1 cellular context compared by ENCODE assay signal in genomic region chr16:84593825-84594724, GRCh38.
TF ChIP-seq lines count a peak whose summit lies in the region.

No MANE protein-coding gene starts in this region.

TF ChIP-seq in K562, 482 proteins besides CTCF, POLR2A, EP300 and RAD21 (continued from another document and continues in another):
- TF ChIP-seq, protein P1, sequence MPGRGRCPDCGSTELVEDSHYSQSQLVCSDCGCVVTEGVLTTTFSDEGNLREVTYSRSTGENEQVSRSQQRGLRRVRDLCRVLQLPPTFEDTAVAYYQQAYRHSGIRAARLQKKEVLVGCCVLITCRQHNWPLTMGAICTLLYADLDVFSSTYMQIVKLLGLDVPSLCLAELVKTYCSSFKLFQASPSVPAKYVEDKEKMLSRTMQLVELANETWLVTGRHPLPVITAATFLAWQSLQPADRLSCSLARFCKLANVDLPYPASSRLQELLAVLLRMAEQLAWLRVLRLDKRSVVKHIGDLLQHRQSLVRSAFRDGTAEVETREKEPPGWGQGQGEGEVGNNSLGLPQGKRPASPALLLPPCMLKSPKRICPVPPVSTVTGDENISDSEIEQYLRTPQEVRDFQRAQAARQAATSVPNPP (IDR thresholded peaks at IDR 0.05; ENCODE audit: borderline replicate concordance, insufficient read depth, insufficient read length) = no peak
- peak; percentile 92 for TF ChIP-seq SMAD4 (CRISPR knock-in tag; conservative IDR thresholded peaks at IDR 0.05)
- no peak for TF ChIP-seq ZC3H4 (CRISPR knock-in tag; IDR thresholded peaks at IDR 0.05; ENCODE audit: borderline replicate concordance)
- TF ChIP-seq, protein P2, sequence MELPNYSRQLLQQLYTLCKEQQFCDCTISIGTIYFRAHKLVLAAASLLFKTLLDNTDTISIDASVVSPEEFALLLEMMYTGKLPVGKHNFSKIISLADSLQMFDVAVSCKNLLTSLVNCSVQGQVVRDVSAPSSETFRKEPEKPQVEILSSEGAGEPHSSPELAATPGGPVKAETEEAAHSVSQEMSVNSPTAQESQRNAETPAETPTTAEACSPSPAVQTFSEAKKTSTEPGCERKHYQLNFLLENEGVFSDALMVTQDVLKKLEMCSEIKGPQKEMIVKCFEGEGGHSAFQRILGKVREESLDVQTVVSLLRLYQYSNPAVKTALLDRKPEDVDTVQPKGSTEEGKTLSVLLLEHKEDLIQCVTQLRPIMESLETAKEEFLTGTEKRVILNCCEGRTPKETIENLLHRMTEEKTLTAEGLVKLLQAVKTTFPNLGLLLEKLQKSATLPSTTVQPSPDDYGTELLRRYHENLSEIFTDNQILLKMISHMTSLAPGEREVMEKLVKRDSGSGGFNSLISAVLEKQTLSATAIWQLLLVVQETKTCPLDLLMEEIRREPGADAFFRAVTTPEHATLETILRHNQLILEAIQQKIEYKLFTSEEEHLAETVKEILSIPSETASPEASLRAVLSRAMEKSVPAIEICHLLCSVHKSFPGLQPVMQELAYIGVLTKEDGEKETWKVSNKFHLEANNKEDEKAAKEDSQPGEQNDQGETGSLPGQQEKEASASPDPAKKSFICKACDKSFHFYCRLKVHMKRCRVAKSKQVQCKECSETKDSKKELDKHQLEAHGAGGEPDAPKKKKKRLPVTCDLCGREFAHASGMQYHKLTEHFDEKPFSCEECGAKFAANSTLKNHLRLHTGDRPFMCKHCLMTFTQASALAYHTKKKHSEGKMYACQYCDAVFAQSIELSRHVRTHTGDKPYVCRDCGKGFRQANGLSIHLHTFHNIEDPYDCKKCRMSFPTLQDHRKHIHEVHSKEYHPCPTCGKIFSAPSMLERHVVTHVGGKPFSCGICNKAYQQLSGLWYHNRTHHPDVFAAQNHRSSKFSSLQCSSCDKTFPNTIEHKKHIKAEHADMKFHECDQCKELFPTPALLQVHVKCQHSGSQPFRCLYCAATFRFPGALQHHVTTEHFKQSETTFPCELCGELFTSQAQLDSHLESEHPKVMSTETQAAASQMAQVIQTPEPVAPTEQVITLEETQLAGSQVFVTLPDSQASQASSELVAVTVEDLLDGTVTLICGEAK (IDR thresholded peaks at IDR 0.05) = peak; percentile 53
- TF ChIP-seq, protein P2 (CRISPR knock-in tag; IDR thresholded peaks at IDR 0.05) = no peak
- TF ChIP-seq ZNF197 (CRISPR knock-in tag; IDR thresholded peaks at IDR 0.05; ENCODE audit: low read depth) = peak; percentile 88
- peak; percentile 28; the same call in 1 of the 2 replicates for TF ChIP-seq ZNF583 (CRISPR knock-in tag; IDR thresholded peaks at IDR 0.05)
- TF ChIP-seq HINFP (tag; conservative IDR thresholded peaks at IDR 0.05; ENCODE audit: low read depth) = no peak
- no peak for TF ChIP-seq ZNF140 (CRISPR knock-in tag; IDR thresholded peaks at IDR 0.05)
- TF ChIP-seq ZBTB12 (CRISPR knock-in tag; IDR thresholded peaks at IDR 0.05) = no peak
- TF ChIP-seq ARID1B (IDR thresholded peaks at IDR 0.05) = peak; percentile 91
- TF ChIP-seq PHF21A (IDR thresholded peaks at IDR 0.05; ENCODE audit: borderline replicate concordance, low read depth) = no peak
- no peak for TF ChIP-seq XRCC4 (IDR thresholded peaks at IDR 0.05; ENCODE audit: extremely low read depth, insufficient read depth, insufficient read length)
- no peak for TF ChIP-seq BRCA1 (IDR thresholded peaks at IDR 0.05)
- TF ChIP-seq BRCA1 (CRISPR knock-in tag; IDR thresholded peaks at IDR 0.05) = no peak
- no peak for TF ChIP-seq SREBF1 (IDR thresholded peaks at IDR 0.05; ENCODE audit: borderline replicate concordance, low read depth, low read length)
- no peak for TF ChIP-seq PHTF2 (CRISPR knock-in tag; IDR thresholded peaks at IDR 0.05)
- TF ChIP-seq TFAP4 (CRISPR knock-in tag; IDR thresholded peaks at IDR 0.05; ENCODE audit: borderline replicate concordance) = peak; percentile 84
- TF ChIP-seq U2AF2 (optimal IDR thresholded peaks at IDR 0.05; ENCODE audit: low read depth, low read length) = no peak
- TF ChIP-seq, protein P3, sequence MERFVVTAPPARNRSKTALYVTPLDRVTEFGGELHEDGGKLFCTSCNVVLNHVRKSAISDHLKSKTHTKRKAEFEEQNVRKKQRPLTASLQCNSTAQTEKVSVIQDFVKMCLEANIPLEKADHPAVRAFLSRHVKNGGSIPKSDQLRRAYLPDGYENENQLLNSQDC (CRISPR knock-in tag; IDR thresholded peaks at IDR 0.05) = no peak
- TF ChIP-seq PURB (CRISPR knock-in tag; IDR thresholded peaks at IDR 0.05; ENCODE audit: low read depth) = no peak
- TF ChIP-seq DIDO1 (tag; IDR thresholded peaks at IDR 0.05; ENCODE audit: low read depth) = 0 out of 2 replicates have a peak, but pooled peaks have one; percentile 62
- TF ChIP-seq MTA3 (IDR thresholded peaks at IDR 0.05; ENCODE audit: borderline replicate concordance) = peak; percentile 92; the same call in 1 of the 2 replicates
- TF ChIP-seq ZBTB26 (CRISPR knock-in tag; IDR thresholded peaks at IDR 0.05) = no peak
- TF ChIP-seq, protein P4, sequence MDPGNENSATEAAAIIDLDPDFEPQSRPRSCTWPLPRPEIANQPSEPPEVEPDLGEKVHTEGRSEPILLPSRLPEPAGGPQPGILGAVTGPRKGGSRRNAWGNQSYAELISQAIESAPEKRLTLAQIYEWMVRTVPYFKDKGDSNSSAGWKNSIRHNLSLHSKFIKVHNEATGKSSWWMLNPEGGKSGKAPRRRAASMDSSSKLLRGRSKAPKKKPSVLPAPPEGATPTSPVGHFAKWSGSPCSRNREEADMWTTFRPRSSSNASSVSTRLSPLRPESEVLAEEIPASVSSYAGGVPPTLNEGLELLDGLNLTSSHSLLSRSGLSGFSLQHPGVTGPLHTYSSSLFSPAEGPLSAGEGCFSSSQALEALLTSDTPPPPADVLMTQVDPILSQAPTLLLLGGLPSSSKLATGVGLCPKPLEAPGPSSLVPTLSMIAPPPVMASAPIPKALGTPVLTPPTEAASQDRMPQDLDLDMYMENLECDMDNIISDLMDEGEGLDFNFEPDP (CRISPR knock-in tag; IDR thresholded peaks at IDR 0.05) = no peak
- peak; percentile 70 for TF ChIP-seq GABPA (tag; conservative IDR thresholded peaks at IDR 0.05; ENCODE audit: low read depth)
- no peak for TF ChIP-seq E2F1 (CRISPR knock-in tag; IDR thresholded peaks at IDR 0.05)
- no peak for TF ChIP-seq CBX5 (IDR thresholded peaks at IDR 0.05; ENCODE audit: borderline replicate concordance, low read depth)
- peak; percentile 80 for TF ChIP-seq CBFA2T3 (IDR thresholded peaks at IDR 0.05)
- TF ChIP-seq, protein P5, sequence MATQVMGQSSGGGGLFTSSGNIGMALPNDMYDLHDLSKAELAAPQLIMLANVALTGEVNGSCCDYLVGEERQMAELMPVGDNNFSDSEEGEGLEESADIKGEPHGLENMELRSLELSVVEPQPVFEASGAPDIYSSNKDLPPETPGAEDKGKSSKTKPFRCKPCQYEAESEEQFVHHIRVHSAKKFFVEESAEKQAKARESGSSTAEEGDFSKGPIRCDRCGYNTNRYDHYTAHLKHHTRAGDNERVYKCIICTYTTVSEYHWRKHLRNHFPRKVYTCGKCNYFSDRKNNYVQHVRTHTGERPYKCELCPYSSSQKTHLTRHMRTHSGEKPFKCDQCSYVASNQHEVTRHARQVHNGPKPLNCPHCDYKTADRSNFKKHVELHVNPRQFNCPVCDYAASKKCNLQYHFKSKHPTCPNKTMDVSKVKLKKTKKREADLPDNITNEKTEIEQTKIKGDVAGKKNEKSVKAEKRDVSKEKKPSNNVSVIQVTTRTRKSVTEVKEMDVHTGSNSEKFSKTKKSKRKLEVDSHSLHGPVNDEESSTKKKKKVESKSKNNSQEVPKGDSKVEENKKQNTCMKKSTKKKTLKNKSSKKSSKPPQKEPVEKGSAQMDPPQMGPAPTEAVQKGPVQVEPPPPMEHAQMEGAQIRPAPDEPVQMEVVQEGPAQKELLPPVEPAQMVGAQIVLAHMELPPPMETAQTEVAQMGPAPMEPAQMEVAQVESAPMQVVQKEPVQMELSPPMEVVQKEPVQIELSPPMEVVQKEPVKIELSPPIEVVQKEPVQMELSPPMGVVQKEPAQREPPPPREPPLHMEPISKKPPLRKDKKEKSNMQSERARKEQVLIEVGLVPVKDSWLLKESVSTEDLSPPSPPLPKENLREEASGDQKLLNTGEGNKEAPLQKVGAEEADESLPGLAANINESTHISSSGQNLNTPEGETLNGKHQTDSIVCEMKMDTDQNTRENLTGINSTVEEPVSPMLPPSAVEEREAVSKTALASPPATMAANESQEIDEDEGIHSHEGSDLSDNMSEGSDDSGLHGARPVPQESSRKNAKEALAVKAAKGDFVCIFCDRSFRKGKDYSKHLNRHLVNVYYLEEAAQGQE (CRISPR knock-in tag; IDR thresholded peaks at IDR 0.05; ENCODE audit: low read depth) = no peak
- no peak for TF ChIP-seq ZBTB49 (CRISPR knock-in tag; IDR thresholded peaks at IDR 0.05; ENCODE audit: borderline replicate concordance)
